15 cellular contexts compared by ENCODE assay signal in genomic region chr5:10454591-10455272, GRCh38. TPM values are rescaled to one million over a fixed set of nuclear protein-coding genes. Genes with fewer than 3 reads are reported as not detected.
A peak's percentile ranks its signal among the peaks of the same experiment; 100 is the strongest.
DNase-seq lines count a peak whose midpoint lies in the region; ATAC-seq and TF ChIP-seq lines count a peak whose summit lies in the region.
"Had no signal": no experiment of that assay in that cellular context is flagged by ENCODE, and none has a peak within 500 bp of the region (broad histone marks: within the 10 kb centered on the region; RNA-seq: fewer than 3 reads in every experiment).

No MANE protein-coding gene starts in this region.

- no peak overlapping the region for H2AK5ac ChIP-seq in mesendoderm (ENCODE audit: low read length)

- H4K5ac ChIP-seq in mesendoderm (ENCODE audit: low read length): no peak overlapping the region

- peaks cover 0 to 4% (median 0%) of the 10 kb centered on the region in 11 experiments; a peak in 1 of 22 replicates for H4K20me1 ChIP-seq in BLaER1 treated with 17β-estradiol and CSF1 and Interleukin-3, amounts not matched to agents 10 nM and 100 nM
- no peaks in the 10 kb centered on the region for H4K20me1 ChIP-seq in PC-3 (ENCODE audit: low read length)

- H3K4me3 ChIP-seq in BLaER1 treated with 17β-estradiol and CSF1 and Interleukin-3, amounts not matched to agents 10 nM and 100 nM: peak overlapping the region in 1 of 10 experiments; percentile 18; a peak in 1 of 20 replicates
- H3K4me3 ChIP-seq in PC-3 (ENCODE audit: low read length) (peak overlapping the region; percentile 42), mesendoderm (ENCODE audit: low read length) (no peak overlapping the region), H7 (ENCODE audit: insufficient read depth, low read depth, low read length) (no peak overlapping the region)

- H2BK5ac ChIP-seq in mesendoderm (ENCODE audit: low read length): no peak overlapping the region

- peak overlapping the region in 6 of 11 experiments; percentile 8 to 67 (median 54); a peak in 9 of 22 replicates for H3K27ac ChIP-seq in BLaER1 treated with 17β-estradiol and CSF1 and Interleukin-3, amounts not matched to agents 10 nM and 100 nM
- H3K27ac ChIP-seq in PC-3 (ENCODE audit: low read length): peak overlapping the region; percentile 74
- peak overlapping the region; percentile 22 for H3K27ac ChIP-seq in mesendoderm (ENCODE audit: low read depth, low read length)

- peak; percentile 94 for DNase-seq in PC-3
- peak; percentile 14 for DNase-seq in dermis blood vessel endothelial cell
- DNase-seq in mesendoderm: no peak
- no peak for DNase-seq in GM13976 (ENCODE audit: low spot score)
- DNase-seq in DMS79 (lab: John Stamatoyannopoulos, UW): no peak
- DNase-seq in H7: no peak
- DNase-seq in COLO668 (lab: John Stamatoyannopoulos, UW; ENCODE audit: unreplicated experiment): no peak
- DNase-seq: activated CD4-positive, alpha-beta T cell treated with anti-CD3 and anti-CD28 coated beads for 48 hours; amygdala; C1 segment of cervical spinal cord; KBM-7; NCI-H187 treated with DMSO at 0.1 percent for 48 hours; stimulated activated naive CD4-positive, alpha-beta T cell treated with Interleukin-2 at 50 U/mL for 16 hours; T-cell had no signal

- no peak overlapping the region for H3K56ac ChIP-seq in mesendoderm (ENCODE audit: low read length)

- CTCF ChIA-PET in PC-3 (lab: Charles Lee): interaction anchor here (2.0 kb wide), 1 partner anchor 173 kb away, joined by 8 read pairs; no protein-coding TSS in a partner anchor

- H3K79me1 ChIP-seq in mesendoderm (ENCODE audit: low read length): no peaks in the 10 kb centered on the region

- no peaks in the 10 kb centered on the region for H3K9me2 ChIP-seq in PC-3 (replicated peaks; ENCODE audit: low read length)

- no peak overlapping the region for H3K23ac ChIP-seq in mesendoderm (ENCODE audit: low read length)

- H2BK15ac ChIP-seq in mesendoderm (replicated peaks; ENCODE audit: low read depth): no peak overlapping the region

- H3K79me2 ChIP-seq in PC-3 (ENCODE audit: low read length) (no peaks in the 10 kb centered on the region), mesendoderm (ENCODE audit: control insufficient read depth, insufficient read depth, low read length) (no peaks in the 10 kb centered on the region)

- H3F3A ChIP-seq in PC-3 (ENCODE audit: low read length, unreplicated experiment): peaks cover 5% of the 10 kb centered on the region

- H2AFZ ChIP-seq in PC-3 (ENCODE audit: low read length): peak overlapping the region; percentile 36

- peaks cover 0 to 16% (median 0%) of the 10 kb centered on the region in 11 experiments; a peak in 5 of 22 replicates for H3K27me3 ChIP-seq in BLaER1 treated with 17β-estradiol and CSF1 and Interleukin-3, amounts not matched to agents 10 nM and 100 nM
- H3K27me3 ChIP-seq in PC-3 (ENCODE audit: low read length) (no peaks in the 10 kb centered on the region), mesendoderm (ENCODE audit: insufficient read depth, low read length, poor library complexity) (no peaks in the 10 kb centered on the region), H7 (ENCODE audit: control insufficient read depth, insufficient read depth, low read length) (no peaks in the 10 kb centered on the region)

- no peak overlapping the region for H3K18ac ChIP-seq in mesendoderm (ENCODE audit: low read length)

- intact Hi-C loops in PC-3 (cut with micrococcal nuclease): loop anchor here (5.0 to 10.0 kb wide), 3 partner anchors 218 to 1030 kb away; no protein-coding TSS in a partner anchor

- TF ChIP-seq CTCF in PC-3 (conservative IDR thresholded peaks at IDR 0.05; ENCODE audit: low read depth, low read length): no peak
- TF ChIP-seq CTCF in GM13976 (IDR thresholded peaks at IDR 0.05; ENCODE audit: borderline replicate concordance, control extremely low read depth, extremely low read depth, insufficient read depth, missing control alignments): no peak

- no TSS peak for BruUV-seq in PC-3 (replicated peaks; lab: Mats Ljungman, UMichigan)

- no peaks in the 10 kb centered on the region for H3K9me3 ChIP-seq in BLaER1 treated with 17β-estradiol and CSF1 and Interleukin-3, amounts not matched to agents 10 nM and 100 nM (replicated peaks in 1 of 11)
- H3K9me3 ChIP-seq in PC-3 (ENCODE audit: low read length): no peaks in the 10 kb centered on the region

- no peaks in the 10 kb centered on the region for H3K36me3 ChIP-seq in BLaER1 treated with 17β-estradiol and CSF1 and Interleukin-3, amounts not matched to agents 10 nM and 100 nM
- H3K36me3 ChIP-seq in PC-3 (ENCODE audit: low read depth, low read length) (no peaks in the 10 kb centered on the region), mesendoderm (ENCODE audit: control insufficient read depth, insufficient read depth, low read length) (no peaks in the 10 kb centered on the region), H7 (replicated peaks; ENCODE audit: control insufficient read depth, insufficient read depth, low read length) (no peaks in the 10 kb centered on the region)

- peak overlapping the region; percentile 66 to 96 (median 79) for H3K4me2 ChIP-seq in BLaER1 treated with 17β-estradiol and CSF1 and Interleukin-3, amounts not matched to agents 10 nM and 100 nM
- H3K4me2 ChIP-seq in PC-3 (ENCODE audit: low read length) (peak overlapping the region; percentile 74), mesendoderm (ENCODE audit: low read length) (no peak overlapping the region)

- no CpG with 5 or more reads among the region's 19 CpGs for WGBS in mesendoderm (ENCODE audit: extremely low coverage, insufficient coverage, low lambda C conversion rate)

- no peak overlapping the region for H2BK120ac ChIP-seq in mesendoderm (ENCODE audit: low read depth, low read length)

- no peak overlapping the region for H3K4ac ChIP-seq in mesendoderm (ENCODE audit: low read depth, low read length)

- peaks cover 49 to 89% (median 80%) of the 10 kb centered on the region in 10 experiments for H3K4me1 ChIP-seq in BLaER1 treated with 17β-estradiol and CSF1 and Interleukin-3, amounts not matched to agents 10 nM and 100 nM
- peaks cover 53% of the 10 kb centered on the region for H3K4me1 ChIP-seq in PC-3 (ENCODE audit: insufficient read depth, low read length)
- peaks cover 1% of the 10 kb centered on the region for H3K4me1 ChIP-seq in mesendoderm (ENCODE audit: control insufficient read depth, low read depth, low read length)

- peak; percentile 43 for ATAC-seq in PC-3
- ATAC-seq: T-cell had no signal

- peak overlapping the region in 7 of 11 experiments; percentile 1 to 65 (median 54); a peak in 11 of 22 replicates for H3K9ac ChIP-seq in BLaER1 treated with 17β-estradiol and CSF1 and Interleukin-3, amounts not matched to agents 10 nM and 100 nM
- peak overlapping the region; percentile 20; the same call in 1 of the 2 replicates for H3K9ac ChIP-seq in PC-3 (ENCODE audit: low read length)
- no peak overlapping the region for H3K9ac ChIP-seq in mesendoderm (ENCODE audit: low read length)

- no peak overlapping the region for H4K8ac ChIP-seq in mesendoderm (ENCODE audit: low read depth, low read length)

- POLR2A ChIA-PET in PC-3 (lab: Charles Lee; ENCODE audit: unreplicated experiment): interaction anchor here (0.7 kb wide), 1 partner anchor 15 kb away, joined by 10 read pairs; no protein-coding TSS in a partner anchor

- in situ Hi-C loops in GM13976 (cut with MboI; ENCODE audit: low sequenced_read_pairs, unreplicated experiment): loop anchor here (10.0 kb wide), 1 partner anchor 170 kb away; no protein-coding TSS in a partner anchor

RNA-seq across cellular contexts. Expression of gene ROPN1L, which starts 13.1 kb away (rescaled TPM):
- total RNA-seq in PC-3 (2014; rRNA removed): 0.95 and 1.7 TPM in 2 replicates
- 0.68 and 2.9 TPM in 2 replicates for total RNA-seq in dermis blood vessel endothelial cell
- 0.25 TPM for polyA plus RNA-seq in mesendoderm (2013, experiment 1 of 2)
- polyA plus RNA-seq in mesendoderm (2013, experiment 2 of 2): 0.10 TPM
- total RNA-seq in H7 (2014; rRNA removed; shearing (Covaris generic)): 0.26 TPM in 1 of 2 replicates, not detected in the other

Comparison
In these comparisons a context has a peak if more than half of its experiments do, and no peak if none do; other contexts are left out.
1. H3K27ac ChIP-seq: peak in every context shown above with its lines; median percentile 74 in PC-3; 54 in BLaER1 treated with 17β-estradiol and CSF1 and Interleukin-3, amounts not matched to agents 10 nM and 100 nM; 22 in mesendoderm.
2. DNase-seq: peak in PC-3 (single experiment) and dermis blood vessel endothelial cell (single experiment); none in mesendoderm (single experiment), GM13976 (single experiment), DMS79 (single experiment), H7 (single experiment) and COLO668 (single experiment).